ENCODE assay signal across 1 cellular context in genomic region chr18:56615738-56616520, GRCh38.
TF ChIP-seq lines count a peak whose summit lies in the region.

No MANE protein-coding gene starts in this region.

TF ChIP-seq in SK-N-SH treated with all-trans-retinoic acid at 6 μM for 48 hours, 23 proteins besides CTCF, POLR2A, EP300 and RAD21 (continued from another document):
- no peak for TF ChIP-seq POU6F1 (CRISPR knock-in tag; IDR thresholded peaks at IDR 0.05; ENCODE audit: borderline replicate concordance, low read depth)
- TF ChIP-seq CSDC2 (CRISPR knock-in tag; IDR thresholded peaks at IDR 0.05): no peak
- no peak for TF ChIP-seq SNAI2 (CRISPR knock-in tag; IDR thresholded peaks at IDR 0.05)
- TF ChIP-seq TOX (CRISPR knock-in tag; IDR thresholded peaks at IDR 0.05; ENCODE audit: borderline replicate concordance): no peak
- no peak for TF ChIP-seq OSR1 (CRISPR knock-in tag; IDR thresholded peaks at IDR 0.05)
- TF ChIP-seq ZNF565 (CRISPR knock-in tag; conservative IDR thresholded peaks at IDR 0.05; ENCODE audit: low read depth): no peak
- TF ChIP-seq BACH2 (CRISPR knock-in tag; IDR thresholded peaks at IDR 0.05; ENCODE audit: borderline replicate concordance): no peak
- TF ChIP-seq GLIS3 (CRISPR knock-in tag; IDR thresholded peaks at IDR 0.05): no peak
- no peak for TF ChIP-seq ZFP3 (CRISPR knock-in tag; IDR thresholded peaks at IDR 0.05)
- no peak for TF ChIP-seq PPARA (CRISPR knock-in tag; IDR thresholded peaks at IDR 0.05; ENCODE audit: borderline replicate concordance)
- no peak for TF ChIP-seq CSRNP3 (CRISPR knock-in tag; IDR thresholded peaks at IDR 0.05)
